25 cellular contexts compared by ENCODE assay signal in the genomic region with DNA sequence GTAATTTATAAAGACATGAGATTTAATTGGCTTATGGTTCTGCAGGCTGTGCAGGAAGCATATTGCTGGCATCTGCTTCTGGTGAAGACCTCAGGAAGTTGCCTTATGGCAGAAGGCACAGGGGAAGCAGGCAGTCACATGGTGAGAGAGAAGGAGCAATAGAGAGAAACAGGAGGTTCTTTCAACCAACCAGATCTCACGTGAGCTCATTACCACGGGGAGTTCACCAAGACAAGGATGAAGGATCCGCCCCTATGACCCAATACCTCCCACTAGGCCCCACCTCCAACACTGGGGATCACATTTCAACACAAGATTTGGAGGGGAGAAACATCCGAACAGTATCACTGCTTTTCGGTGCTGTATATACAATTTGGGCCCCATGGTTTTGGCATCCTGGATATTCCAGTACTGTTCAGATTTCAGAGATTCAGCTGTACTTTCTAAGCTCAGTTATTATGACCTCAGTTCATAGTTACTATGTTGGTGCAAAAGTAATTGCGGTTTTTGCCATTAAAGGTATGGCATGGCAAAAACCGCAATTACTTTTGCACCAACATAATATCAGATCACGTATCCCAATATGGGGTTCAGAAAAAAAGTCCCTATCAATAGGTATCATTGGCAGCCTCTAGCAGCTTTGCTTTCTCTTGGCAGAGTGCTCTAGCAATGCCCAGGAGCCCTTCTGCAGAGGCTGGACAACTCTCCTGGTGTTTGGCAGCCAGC.
A peak's percentile ranks its signal among the peaks of the same experiment; 100 is the strongest.
DNase-seq lines count a peak whose midpoint lies in the region; ATAC-seq, FAIRE-seq and TF ChIP-seq lines count a peak whose summit lies in the region.
"Had no signal": no experiment of that assay in that cellular context is flagged by ENCODE, and none has a peak within 500 bp of the region (broad histone marks: within the 10 kb centered on the region; RNA-seq: fewer than 3 reads in every experiment).

No MANE protein-coding gene starts in this region.

- POLR2A ChIA-PET in A673 (lab: Charles Lee; ENCODE audit: low non-redundant PET) (no interaction called here), H1 (lab: Charles Lee; ENCODE audit: partially characterized antibody) (interaction anchor here (1.1 to 1.4 kb wide), 2 partner anchors 18 to 51 kb away, joined by 3 to 7 read pairs; no protein-coding TSS in a partner anchor)
- POLR2A ChIA-PET in naive thymus-derived CD8-positive, alpha-beta T cell (lab: Charles Lee) = no interaction called here

- 78% methylated on average over 8 of the region's 8 CpGs; no CpG with 5 or more reads in 1 of the 2 experiments for WGBS in H1 (ENCODE audit: extremely low coverage in 1 of 2, insufficient coverage in 1 of 2, insufficient read length in 1 of 2, insufficient replicate concordance in 2 of 2, low coverage in 1 of 2, low lambda C conversion rate in 2 of 2, missing lambda C conversion rate in 1 of 2), 2 experiments

- H2BK5ac ChIP-seq in H1 (ENCODE audit: low read depth, low read length) = 0 out of 2 replicates have a peak overlapping the region, but pooled peaks have one; percentile 15

- no peak overlapping the region for H3K56ac ChIP-seq in H1 (replicated peaks; ENCODE audit: insufficient read length, low read depth, low read length)

- intact Hi-C loops in A673 (cut with micrococcal nuclease; ENCODE audit: unreplicated experiment) = no loop called here

- ATAC-seq in GM18858 (IDR thresholded peaks at IDR 0.05; ENCODE audit: unreplicated experiment) = no peak
- no peak for ATAC-seq in naive thymus-derived CD8-positive, alpha-beta T cell
- ATAC-seq: activated CD4-positive, alpha-beta T cell treated with anti-CD3 and anti-CD28 coated beads for 36 hours; esophagus mucosa; Panc1; SK-N-SH treated with all-trans-retinoic acid at 6 μM for 48 hours had no signal

- peak overlapping the region; percentile 2; the same call in 1 of the 2 replicates for H3K18ac ChIP-seq in H1 (ENCODE audit: extremely low read depth, low read length)

- peak; percentile 50 for FAIRE-seq in H1 (lab: Jason Lieb, UNC)
- FAIRE-seq: islet of Langerhans had no signal

- H3K23ac ChIP-seq in H1 (ENCODE audit: insufficient read length) = no peak overlapping the region

- no peak overlapping the region for H3K27ac ChIP-seq in A673 (ENCODE audit: low read depth, low read length, poor library complexity, severe bottlenecking)
- H3K27ac ChIP-seq in H1 (ENCODE audit: low read depth, low read length) = no peak overlapping the region
- H3K27ac ChIP-seq: ovary, sigmoid colon had no signal

- no peak for TF ChIP-seq POLR2A in H1 (IDR thresholded peaks at IDR 0.05; ENCODE audit: control extremely low read depth in 1 of 2, low read depth in 2 of 2, low read length in 2 of 2)

- H4K91ac ChIP-seq in H1 (replicated peaks; ENCODE audit: insufficient read length, low read length) = no peak overlapping the region

- H4K20me1 ChIP-seq in H1 (replicated peaks in 1 of 2; ENCODE audit: control insufficient read depth in 1 of 2, insufficient read depth in 2 of 2, low read length in 2 of 2) = no peaks in the 10 kb centered on the region

- H3K36me3 ChIP-seq in A673 (ENCODE audit: insufficient read depth, low read length, poor library complexity, severe bottlenecking) (no peaks in the 10 kb centered on the region), H7 (replicated peaks; ENCODE audit: control insufficient read depth, insufficient read depth, low read length) (no peaks in the 10 kb centered on the region), H1 (ENCODE audit: control insufficient read depth in 2 of 4, insufficient read depth in 4 of 4, low read length in 3 of 4) (no peaks in the 10 kb centered on the region; a peak in 1 of 8 replicates)
- H3K36me3 ChIP-seq: ovary, sigmoid colon had no signal

- H3K9me3 ChIP-seq in A673 (ENCODE audit: low read depth, low read length, poor library complexity, severe bottlenecking) = no peaks in the 10 kb centered on the region
- H3K9me3 ChIP-seq in H1 (ENCODE audit: insufficient read depth in 2 of 2, low read depth in 1 of 2, low read length in 1 of 2) = no peaks in the 10 kb centered on the region
- H3K9me3 ChIP-seq: ovary, sigmoid colon had no signal

- no peak overlapping the region for H2BK15ac ChIP-seq in H1 (ENCODE audit: low read length)

- H3K27me3 Mint-ChIP-seq in naive thymus-derived CD8-positive, alpha-beta T cell = peaks cover 0 to 2% (median 0%) of the 10 kb centered on the region in 5 donors
- H3K27me3 Mint-ChIP-seq: activated CD4-positive, alpha-beta T cell treated with anti-CD3 and anti-CD28 coated beads for 36 hours; CD4-positive, CD25-positive, alpha-beta regulatory T cell had no signal

- H3K14ac ChIP-seq in H1 (ENCODE audit: insufficient read length) = no peak overlapping the region

- H2AK5ac ChIP-seq in H1 (ENCODE audit: low read depth, low read length) = no peak overlapping the region

- H3K4me1 ChIP-seq in A673 (ENCODE audit: insufficient read depth, low read length, poor library complexity, severe bottlenecking) = no peaks in the 10 kb centered on the region
- peaks cover under 1 to 13% (median 8%) of the 10 kb centered on the region in 4 experiments; a peak in 6 of 7 replicates for H3K4me1 ChIP-seq in H1 (replicated peaks in 1 of 4; ENCODE audit: control insufficient read depth in 3 of 4, insufficient read depth in 4 of 4, low read length in 3 of 4)

- H3K9ac ChIP-seq in H1 (replicated peaks in 1 of 4; ENCODE audit: extremely low read depth in 1 of 4, low read depth in 3 of 4, low read length in 3 of 4) = no peak overlapping the region

- H2BK120ac ChIP-seq in H1 (replicated peaks; ENCODE audit: low read depth, low read length) = no peak overlapping the region

- no TSS peak for BruUV-seq in A673 (replicated peaks; lab: Mats Ljungman, UMichigan)

- TF ChIP-seq RAD21 in H1 (IDR thresholded peaks at IDR 0.05 in 1 of 2, conservative IDR thresholded peaks at IDR 0.05 in 1 of 2; ENCODE audit: low read depth in 2 of 2, low read length in 2 of 2) = no peak

- 0 out of 2 replicates have a peak overlapping the region, but pooled peaks have one; percentile 64 for H2BK12ac ChIP-seq in H1 (ENCODE audit: low read depth, low read length)

- peaks cover 14 to 49% (median 41%) of the 10 kb centered on the region in 3 donors for H3K36me3 Mint-ChIP-seq in naive thymus-derived CD8-positive, alpha-beta T cell

- no peak overlapping the region for H4K5ac ChIP-seq in H1 (ENCODE audit: insufficient read length, low read depth, low read length)

- H3K27me3 ChIP-seq in A673 (replicated peaks; ENCODE audit: insufficient read depth, low read depth, low read length, poor library complexity) = no peaks in the 10 kb centered on the region
- no peaks in the 10 kb centered on the region for H3K27me3 ChIP-seq in H7 (ENCODE audit: control insufficient read depth, insufficient read depth, low read length)
- no peaks in the 10 kb centered on the region for H3K27me3 ChIP-seq in H1 (replicated peaks in 1 of 4; ENCODE audit: control insufficient read depth in 3 of 4, extremely low read depth in 1 of 4, insufficient read depth in 3 of 4, low read length in 3 of 4)
- H3K27me3 ChIP-seq: ovary, sigmoid colon had no signal

- DNase-seq in A673 (ENCODE audit: low spot score) (peak; percentile 69), H7 (peak; percentile 48), NCI-H2171 (lab: John Stamatoyannopoulos, UW) (peak; percentile 78), H1 (ENCODE audit: low read depth in 1 of 2, low spot score in 2 of 2) (no peak), NCI-H2227 (lab: John Stamatoyannopoulos, UW; ENCODE audit: unreplicated experiment) (no peak)
- no peak for DNase-seq in activated CD8-positive, alpha-beta memory T cell treated with anti-CD3 and anti-CD28 coated beads for 24 hours
- no peak for DNase-seq in naive thymus-derived CD8-positive, alpha-beta T cell
- DNase-seq: activated CD4-positive, alpha-beta T cell treated with anti-CD3 and anti-CD28 coated beads for 36 hours; activated effector memory CD4-positive, alpha-beta T cell treated with Interleukin-2 at 50 U/mL for 16 hours; central memory CD4-positive, alpha-beta T cell; MM.1S; NCI-H2029 treated with DMSO at 0.1 percent for 48 hours; NCI-H748 treated with DMSO at 0.1 percent for 48 hours; ovary; sigmoid colon; stimulated activated naive CD4-positive, alpha-beta T cell treated with Interleukin-2 at 50 U/mL for 16 hours; T1000; trophoblast cell had no signal

- H3K23me2 ChIP-seq in H1 (ENCODE audit: low read depth, low read length) = no peaks in the 10 kb centered on the region

- H3K9me3 Mint-ChIP-seq in naive thymus-derived CD8-positive, alpha-beta T cell = peaks cover 0 to 2% (median 0%) of the 10 kb centered on the region in 9 donors
- H3K9me3 Mint-ChIP-seq: CD4-positive, CD25-positive, alpha-beta regulatory T cell had no signal

- H2AFZ ChIP-seq in H1 (ENCODE audit: low read length) = no peak overlapping the region

- H2BK20ac ChIP-seq in H1 (ENCODE audit: low read length) = no peak overlapping the region

- TF ChIP-seq CTCF in A673 (conservative IDR thresholded peaks at IDR 0.05; ENCODE audit: low read depth, low read length) (no peak), H1 (IDR thresholded peaks at IDR 0.05; ENCODE audit: control extremely low read depth in 1 of 3, insufficient read depth in 1 of 3, low read depth in 1 of 3, low read length in 3 of 3) (no peak)

- H3K4me2 ChIP-seq in H1 (ENCODE audit: insufficient read depth in 1 of 2, low read depth in 2 of 2, low read length in 2 of 2) = no peak overlapping the region

- H3K4me3 Mint-ChIP-seq in naive thymus-derived CD8-positive, alpha-beta T cell = no peak overlapping the region
- H3K4me3 Mint-ChIP-seq: activated CD4-positive, alpha-beta T cell treated with anti-CD3 and anti-CD28 coated beads for 36 hours had no signal

- no peak overlapping the region for H3K27ac Mint-ChIP-seq in naive thymus-derived CD8-positive, alpha-beta T cell
- H3K27ac Mint-ChIP-seq: activated CD4-positive, alpha-beta T cell treated with anti-CD3 and anti-CD28 coated beads for 36 hours had no signal

- H3K4me3 ChIP-seq in A673 (ENCODE audit: low read depth, low read length, poor library complexity, severe bottlenecking) = no peak overlapping the region
- no peak overlapping the region for H3K4me3 ChIP-seq in H7 (ENCODE audit: insufficient read depth, low read depth, low read length)
- H3K4me3 ChIP-seq in H1 (ENCODE audit: extremely low read depth in 1 of 4, insufficient read depth in 2 of 4, low read depth in 3 of 4, low read length in 4 of 4) = no peak overlapping the region
- H3K4me3 ChIP-seq: lung, ovary, sigmoid colon had no signal

- H3K4ac ChIP-seq in H1 (replicated peaks; ENCODE audit: insufficient read length, low read depth, low read length) = no peak overlapping the region

- TF ChIP-seq EP300 in H1 (IDR thresholded peaks at IDR 0.05; ENCODE audit: borderline replicate concordance in 1 of 2, low read depth in 2 of 2, low read length in 2 of 2) = no peak

- peaks cover 6 to 15% (median 9%) of the 10 kb centered on the region in 4 donors for H3K4me1 Mint-ChIP-seq in naive thymus-derived CD8-positive, alpha-beta T cell
- H3K4me1 Mint-ChIP-seq: activated CD4-positive, alpha-beta T cell treated with anti-CD3 and anti-CD28 coated beads for 36 hours had no signal

- no peaks in the 10 kb centered on the region for H3K79me2 ChIP-seq in H1 (ENCODE audit: control insufficient read depth in 1 of 2, insufficient read depth in 2 of 2, low read length in 2 of 2)

- CTCF ChIA-PET in A673 (lab: Charles Lee) (interaction anchor here (0.6 kb wide), 1 partner anchor 262 kb away, joined by 3 read pairs; no protein-coding TSS in a partner anchor), H1 (lab: Charles Lee; ENCODE audit: partially characterized antibody) (interaction anchor here (0.6 to 1.9 kb wide), 15 partner anchors 10 to 273 kb away, joined by 3 to 8 read pairs (median 3); no protein-coding TSS in a partner anchor)

- H4K8ac ChIP-seq in H1 (ENCODE audit: extremely low read depth, insufficient read depth, low read length) = no peak overlapping the region

- H3K79me1 ChIP-seq in H1 (ENCODE audit: low read depth, low read length) = no peaks in the 10 kb centered on the region; the same call in 1 of the 2 replicates

Comparison
In these comparisons a context has a peak if more than half of its experiments do, and no peak if none do; other contexts are left out.
1. DNase-seq: peak in A673 (single experiment), H7 (single experiment) and NCI-H2171 (single experiment); none in H1 (0 of 2), activated CD8-positive, alpha-beta memory T cell treated with anti-CD3 and anti-CD28 coated beads for 24 hours (single experiment), NCI-H2227 (single experiment) and naive thymus-derived CD8-positive, alpha-beta T cell (0 of 10).